ENCODE assay signal across 21 cellular contexts in the genomic region with DNA sequence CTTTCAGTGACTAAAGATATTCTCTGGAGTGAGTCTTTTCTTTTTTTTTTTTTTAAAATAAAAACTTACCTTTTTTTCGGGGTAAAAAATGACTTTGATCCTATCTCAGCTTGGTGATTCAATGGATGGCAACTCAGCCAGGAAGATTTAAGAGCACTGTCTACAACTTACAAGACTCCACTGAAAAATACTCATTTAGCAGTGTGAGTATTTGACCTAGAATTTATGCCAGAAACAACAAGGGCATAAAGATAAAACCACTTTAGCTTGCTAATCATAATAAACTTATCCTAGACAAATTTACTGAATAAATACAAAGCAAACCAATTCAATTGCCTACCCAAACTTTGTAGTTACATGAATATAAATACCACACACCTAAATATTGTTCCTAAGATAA.
"Had no signal": no experiment of that assay in that cellular context is flagged by ENCODE, and none has a peak within 500 bp of the region (broad histone marks: within the 10 kb centered on the region; RNA-seq: fewer than 3 reads in every experiment).

No MANE protein-coding gene starts in this region.

- DNase-seq: IMR-90, Kasumi-1, KG1, MM.1S, NCI-H1092 treated with DMSO at 0.1 percent for 48 hours, NCI-H1436, NCI-H187, NCI-H2029, NCI-H2081 treated with DMSO at 0.1 percent for 48 hours, NCI-H2171, NCI-H226, NCI-H446, NCI-H510A, NCI-H524 treated with DMSO at 0.1 percent for 48 hours, NCI-H69, NCI-H774, PC-3, SHP77 had no signal

- ATAC-seq: HepG2, Panc1, PC-3 had no signal

- H3K27ac ChIP-seq: RWPE1 had no signal
